ENCODE assay signal across 28 cellular contexts in genomic region chr4:72118017-72118416, GRCh38.
DNase-seq lines count a peak whose midpoint lies in the region; ATAC-seq and TF ChIP-seq lines count a peak whose summit lies in the region.
"Had no signal": no experiment of that assay in that cellular context is flagged by ENCODE, and none has a peak within 500 bp of the region (broad histone marks: within the 10 kb centered on the region; RNA-seq: fewer than 3 reads in every experiment).

No MANE protein-coding gene starts in this region.

- no peaks in the 10 kb centered on the region for H3K4me1 ChIP-seq in left lung
- H3K4me1 ChIP-seq in right atrium auricular region = no peaks in the 10 kb centered on the region
- H3K4me1 ChIP-seq: ascending aorta, heart right ventricle, lower lobe of right lung, pancreas, transverse colon had no signal

- H3K27me3 Mint-ChIP-seq in naive thymus-derived CD8-positive, alpha-beta T cell = peaks cover 0 to 19% (median 2%) of the 10 kb centered on the region in 5 donors
- H3K27me3 Mint-ChIP-seq: activated CD4-positive, alpha-beta memory T cell treated with anti-CD3 and anti-CD28 coated beads for 36 hours; CD4-positive, alpha-beta memory T cell; stimulated activated naive CD8-positive, alpha-beta T cell treated with anti-CD3 and anti-CD28 coated beads, Interleukin-15, Interleukin-2, amounts not matched to agents 100 ng/mL and 50 ng/mL, for 24 hours had no signal

- H3K4me1 Mint-ChIP-seq in naive thymus-derived CD8-positive, alpha-beta T cell = no peaks in the 10 kb centered on the region
- H3K4me1 Mint-ChIP-seq: CD4-positive, alpha-beta memory T cell; endodermal cell; naive thymus-derived CD4-positive, alpha-beta T cell; T-cell had no signal

- H3K4me3 ChIP-seq in left lung (no peak overlapping the region), right atrium auricular region (no peak overlapping the region)
- H3K4me3 ChIP-seq: ascending aorta, heart right ventricle, lower lobe of right lung, pancreas, transverse colon had no signal

- intact Hi-C loops in left lung (cut with DNase I) = no loop called here

- no peaks in the 10 kb centered on the region for H3K27me3 ChIP-seq in left lung
- H3K27me3 ChIP-seq in right atrium auricular region = no peaks in the 10 kb centered on the region
- H3K27me3 ChIP-seq: ascending aorta, heart right ventricle, pancreas, transverse colon had no signal

- H3K27ac ChIP-seq in left lung (no peak overlapping the region), right atrium auricular region (no peak overlapping the region)
- H3K27ac ChIP-seq: ascending aorta, heart right ventricle, lower lobe of right lung, pancreas, transverse colon, VCaP had no signal

- no peak overlapping the region for H3K27ac Mint-ChIP-seq in naive thymus-derived CD8-positive, alpha-beta T cell
- H3K27ac Mint-ChIP-seq: activated CD4-positive, alpha-beta memory T cell treated with anti-CD3 and anti-CD28 coated beads for 36 hours; activated naive CD4-positive, alpha-beta T cell treated with anti-CD3 and anti-CD28 coated beads for 36 hours; CD4-positive, alpha-beta memory T cell; endodermal cell; naive thymus-derived CD4-positive, alpha-beta T cell; stimulated activated naive CD8-positive, alpha-beta T cell treated with anti-CD3 and anti-CD28 coated beads, Interleukin-15, Interleukin-2, amounts not matched to agents 100 ng/mL and 50 ng/mL, for 24 hours; T-cell had no signal

- DNase-seq in OCI-M1 (lab: John Stamatoyannopoulos, UW) = peak; percentile 19
- no peak for DNase-seq in left lung
- no peak for DNase-seq in right atrium auricular region (ENCODE audit: low spot score)
- no peak for DNase-seq in naive thymus-derived CD8-positive, alpha-beta T cell
- DNase-seq: activated CD4-positive, alpha-beta memory T cell treated with anti-CD3 and anti-CD28 coated beads for 36 hours; activated naive CD4-positive, alpha-beta T cell treated with anti-CD3 and anti-CD28 coated beads for 36 hours; activated T-cell treated with anti-CD3 and anti-CD28 coated beads, Interleukin-2, amount 50 U/mL, for 1 hour; CD4-positive, alpha-beta memory T cell; DMS79; endodermal cell; H7; heart right ventricle; Karpas-422; lower lobe of right lung; naive thymus-derived CD4-positive, alpha-beta T cell; NCI-H1417; NCI-H526 treated with DMSO at 0.1 percent for 48 hours; pancreas; Right ventricle myocardium superior; T-cell; transverse colon had no signal

- POLR2A ChIA-PET in naive thymus-derived CD8-positive, alpha-beta T cell (lab: Charles Lee) = no interaction called here

- no peak overlapping the region for H3K4me3 Mint-ChIP-seq in naive thymus-derived CD8-positive, alpha-beta T cell
- H3K4me3 Mint-ChIP-seq: activated CD4-positive, alpha-beta memory T cell treated with anti-CD3 and anti-CD28 coated beads for 36 hours; activated naive CD4-positive, alpha-beta T cell treated with anti-CD3 and anti-CD28 coated beads for 36 hours; CD4-positive, alpha-beta memory T cell; endodermal cell; naive thymus-derived CD4-positive, alpha-beta T cell; stimulated activated naive CD8-positive, alpha-beta T cell treated with anti-CD3 and anti-CD28 coated beads, Interleukin-15, Interleukin-2, amounts not matched to agents 100 ng/mL and 50 ng/mL, for 24 hours; T-cell had no signal

- peak; percentile 91 for ATAC-seq in GM18520 (IDR thresholded peaks at IDR 0.05; ENCODE audit: unreplicated experiment)
- ATAC-seq in GM21529 (IDR thresholded peaks at IDR 0.05; ENCODE audit: unreplicated experiment) = peak; percentile 55
- ATAC-seq in HG03108 (IDR thresholded peaks at IDR 0.05; ENCODE audit: unreplicated experiment) = peak; percentile 56
- no peak for ATAC-seq in left lung
- ATAC-seq in HG02571 (IDR thresholded peaks at IDR 0.05; ENCODE audit: unreplicated experiment) = no peak
- ATAC-seq in naive thymus-derived CD8-positive, alpha-beta T cell = no peak
- ATAC-seq: heart right ventricle; lower lobe of right lung; naive thymus-derived CD4-positive, alpha-beta T cell; pancreas; T-cell had no signal

- H3K36me3 ChIP-seq in left lung = no peaks in the 10 kb centered on the region
- H3K36me3 ChIP-seq in right atrium auricular region = no peaks in the 10 kb centered on the region
- H3K36me3 ChIP-seq: ascending aorta, heart right ventricle, lower lobe of right lung, pancreas, transverse colon had no signal

- H3K36me3 Mint-ChIP-seq in naive thymus-derived CD8-positive, alpha-beta T cell = no peaks in the 10 kb centered on the region
- H3K36me3 Mint-ChIP-seq: activated CD4-positive, alpha-beta memory T cell treated with anti-CD3 and anti-CD28 coated beads for 36 hours; CD4-positive, alpha-beta memory T cell; naive thymus-derived CD4-positive, alpha-beta T cell; T-cell had no signal

- TF ChIP-seq CTCF in left lung (IDR thresholded peaks at IDR 0.05) = no peak
- TF ChIP-seq CTCF in right atrium auricular region (IDR thresholded peaks at IDR 0.05) = no peak

- peaks cover 0 to 4% (median 0%) of the 10 kb centered on the region in 9 donors for H3K9me3 Mint-ChIP-seq in naive thymus-derived CD8-positive, alpha-beta T cell
- H3K9me3 Mint-ChIP-seq: activated CD4-positive, alpha-beta memory T cell treated with anti-CD3 and anti-CD28 coated beads for 36 hours; activated naive CD4-positive, alpha-beta T cell treated with anti-CD3 and anti-CD28 coated beads for 36 hours; CD4-positive, alpha-beta memory T cell; endodermal cell; stimulated activated naive CD8-positive, alpha-beta T cell treated with anti-CD3 and anti-CD28 coated beads, Interleukin-15, Interleukin-2, amounts not matched to agents 100 ng/mL and 50 ng/mL, for 24 hours had no signal

- H3K9me3 ChIP-seq in left lung = no peaks in the 10 kb centered on the region
- no peaks in the 10 kb centered on the region for H3K9me3 ChIP-seq in right atrium auricular region
- H3K9me3 ChIP-seq: ascending aorta, heart right ventricle, lower lobe of right lung, pancreas, transverse colon had no signal

Comparison
In these comparisons a context has a peak if more than half of its experiments do, and no peak if none do; other contexts are left out.
1. ATAC-seq: peak in GM18520 (single experiment), GM21529 (single experiment) and HG03108 (single experiment); none in left lung (single experiment), HG02571 (single experiment) and naive thymus-derived CD8-positive, alpha-beta T cell (0 of 2).